Comparison of ENCODE assay signal across 11 cellular contexts in genomic region chr10:79270471-79271246, GRCh38.
DNase-seq lines count a peak whose midpoint lies in the region; ATAC-seq, FAIRE-seq and TF ChIP-seq lines count a peak whose summit lies in the region.
"Had no signal": no experiment of that assay in that cellular context is flagged by ENCODE, and none has a peak within 500 bp of the region (broad histone marks: within the 10 kb centered on the region; RNA-seq: fewer than 3 reads in every experiment).

No MANE protein-coding gene starts in this region.

- intact Hi-C loops in spleen (cut with DNase I; ENCODE audit: low total_unique reads) = no loop called here

- FAIRE-seq in GM12892 (lab: Jason Lieb, UNC) = peak; percentile 36

- DNase-seq in GM12892 (ENCODE audit: insufficient read length) = no peak
- DNase-seq in right atrium auricular region (ENCODE audit: low spot score) = peak; percentile 85
- no peak for DNase-seq in spleen
- DNase-seq in RKO (ENCODE audit: low spot score) = no peak
- DNase-seq: DMS79, immature natural killer cell had no signal

- WGBS in spleen, 5 donors = 48 to 71% (median 62%) methylated on average over 13 to 16 of the region's 16 CpGs

- H3K4me1 ChIP-seq in right atrium auricular region (peaks cover 0 to 100% of the 10 kb centered on the region in 2 donors), spleen (peaks cover 80 to 100% (median 97%) of the 10 kb centered on the region in 6 donors)

- H3K27me3 ChIP-seq in right atrium auricular region (no peaks in the 10 kb centered on the region), spleen (replicated peaks in 1 of 7) (no peaks in the 10 kb centered on the region)

- ATAC-seq in SK-N-SH treated with all-trans-retinoic acid at 6 μM for 48 hours = no peak
- no peak for ATAC-seq in GM19351 (IDR thresholded peaks at IDR 0.05; ENCODE audit: unreplicated experiment)
- ATAC-seq in GM18519 (IDR thresholded peaks at IDR 0.05; ENCODE audit: low FRiP score, unreplicated experiment) = no peak
- no peak for ATAC-seq in HG02763 (IDR thresholded peaks at IDR 0.05; ENCODE audit: unreplicated experiment)

- H3K4me3 ChIP-seq in right atrium auricular region (no peak overlapping the region), spleen (peak overlapping the region in 1 of 8 donors; percentile 0)

- no peaks in the 10 kb centered on the region for H3K36me3 ChIP-seq in right atrium auricular region
- H3K36me3 ChIP-seq in spleen = peaks cover 0 to 49% (median 0%) of the 10 kb centered on the region in 6 donors

- TF ChIP-seq POLR2A in GM12892 (IDR thresholded peaks at IDR 0.05; ENCODE audit: low read depth, low read length) = no peak
- no peak for TF ChIP-seq POLR2A in spleen (IDR thresholded peaks at IDR 0.05)

- TF ChIP-seq CTCF in right atrium auricular region (IDR thresholded peaks at IDR 0.05) (no peak), spleen (IDR thresholded peaks at IDR 0.05 in 8 of 11, conservative IDR thresholded peaks at IDR 0.05 in 3 of 11) (peak in 2 of 11 experiments; percentile 19 to 24)

- H3K9me3 ChIP-seq in right atrium auricular region (no peaks in the 10 kb centered on the region), spleen (no peaks in the 10 kb centered on the region)

- peak overlapping the region; percentile 38 to 89 for H3K27ac ChIP-seq in right atrium auricular region
- H3K27ac ChIP-seq in spleen = peak overlapping the region in 5 of 8 donors; percentile 17 to 93 (median 64)
- H3K27ac ChIP-seq: epithelial cell of prostate had no signal

TF ChIP-seq in SK-N-SH treated with all-trans-retinoic acid at 6 μM for 48 hours, 23 proteins besides CTCF, POLR2A, EP300 and RAD21:
- TF ChIP-seq BACH2 (CRISPR knock-in tag; IDR thresholded peaks at IDR 0.05; ENCODE audit: borderline replicate concordance) (no peak), TCF4 (CRISPR knock-in tag; IDR thresholded peaks at IDR 0.05; ENCODE audit: borderline replicate concordance) (peak; percentile 59; the same call in 1 of the 2 replicates), ZC3H10 (CRISPR knock-in tag; IDR thresholded peaks at IDR 0.05) (no peak), ZNF70 (CRISPR knock-in tag; IDR thresholded peaks at IDR 0.05) (peak; percentile 35; the same call in 1 of the 2 replicates)
